ENCODE assay signal across 20 cellular contexts in genomic region chr2:229492034-229492433, GRCh38.
"Had no signal": no experiment of that assay in that cellular context is flagged by ENCODE, and none has a peak within 500 bp of the region (broad histone marks: within the 10 kb centered on the region; RNA-seq: fewer than 3 reads in every experiment).

No MANE protein-coding gene starts in this region.

- H3K4me1 ChIP-seq: esophagus squamous epithelium, tibial artery, uterus had no signal

- DNase-seq: activated CD4-positive, alpha-beta T cell treated with anti-CD3 and anti-CD28 coated beads, Interleukin-2, amount 50 U/mL, for 48 hours; activated CD8-positive, alpha-beta memory T cell treated with anti-CD3 and anti-CD28 coated beads, Interleukin-2, amount 10 ng/mL, durations not matched to agents 7 days and 5 days; activated T-cell treated with anti-CD3 and anti-CD28 coated beads, Interleukin-2, amount 50 U/mL, for 1 hour; amniotic stem cell; effector CD8-positive, alpha-beta T cell; esophagus squamous epithelium; foreskin fibroblast; glutamatergic neuron; hypothalamus; kidney glomerular epithelial cell; left ventricle myocardium superior; mesenchymal stem cell; naive thymus-derived CD8-positive, alpha-beta T cell; stimulated activated CD4-positive, alpha-beta T cell treated with anti-CD3 and anti-CD28 coated beads, Interleukin-4, amount 100 ng/mL, for 24 hours; stimulated activated naive CD4-positive, alpha-beta T cell; T-helper 9 cell; tibial artery; uterus had no signal

- H3K27me3 ChIP-seq: esophagus squamous epithelium, tibial artery, uterus had no signal

- H3K27ac ChIP-seq: esophagus squamous epithelium, tibial artery, uterus, VCaP had no signal

- ATAC-seq: activated CD8-positive, alpha-beta memory T cell treated with anti-CD3 and anti-CD28 coated beads, Interleukin-2, amount 10 ng/mL, durations not matched to agents 7 days and 5 days; activated naive CD4-positive, alpha-beta T cell treated with anti-CD3 and anti-CD28 coated beads, Interleukin-2, amount 50 U/mL, for 72 hours; left ventricle myocardium superior; naive thymus-derived CD8-positive, alpha-beta T cell had no signal

- H3K9me3 ChIP-seq: tibial artery, uterus had no signal

- H3K36me3 ChIP-seq: esophagus squamous epithelium, tibial artery, uterus had no signal

- H3K4me3 ChIP-seq: esophagus squamous epithelium, tibial artery, uterus had no signal
